ENCODE assay signal across 30 cellular contexts in the genomic region with DNA sequence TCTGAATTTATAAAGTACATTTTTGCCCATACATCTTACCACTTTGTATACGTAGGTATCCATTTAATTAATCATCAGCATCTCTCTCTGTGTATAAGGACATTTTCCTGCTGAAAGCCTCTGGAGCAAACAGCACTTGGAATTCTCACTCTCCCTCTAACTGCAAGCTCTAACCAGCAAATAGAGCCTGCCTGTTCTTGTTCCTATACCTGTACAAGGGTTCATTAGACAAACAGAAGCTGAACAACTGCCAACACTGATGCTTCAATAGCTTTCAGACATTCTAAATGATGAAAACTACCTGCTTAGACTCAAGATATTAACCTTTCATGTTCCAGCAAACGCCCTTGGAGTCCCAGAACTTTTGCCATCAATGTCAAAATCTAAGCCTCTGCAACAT.
"Had no signal": no experiment of that assay in that cellular context is flagged by ENCODE, and none has a peak within 500 bp of the region (broad histone marks: within the 10 kb centered on the region; RNA-seq: fewer than 3 reads in every experiment).

No MANE protein-coding gene starts in this region.

- DNase-seq: activated CD4-positive, alpha-beta T cell treated with anti-CD3 and anti-CD28 coated beads for 36 hours; activated CD4-positive, alpha-beta T cell treated with anti-CD3 and anti-CD28 coated beads, Interleukin-2, amount 50 U/mL, for 4 hours; activated CD4-positive, CD25-positive, alpha-beta regulatory T cell; activated effector memory CD4-positive, alpha-beta T cell treated with anti-CD3 and anti-CD28 coated beads, Interleukin-2, amount 50 U/mL, for 16 hours; activated naive CD4-positive, alpha-beta T cell treated with anti-CD3 and anti-CD28 coated beads for 36 hours; activated naive CD8-positive, alpha-beta T cell treated with anti-CD3 and anti-CD28 coated beads for 36 hours; activated T-cell treated with anti-CD3 and anti-CD28 coated beads for 4 hours; adrenal gland; aorta; body of pancreas; cerebellar nuclear complex; dorsolateral prefrontal cortex; effector memory CD4-positive, alpha-beta T cell; erythroblast; head of caudate nucleus; hippocampal formation; kidney; left colon; naive B cell; nephron progenitor cell; right lobe of liver; stimulated activated CD4-positive, alpha-beta T cell treated with anti-CD3 and anti-CD28 coated beads, Interleukin-12 subunit alpha, Interleukin-12 subunit beta, amount 100 ng/mL, for 4 hours; stimulated activated CD4-positive, alpha-beta T cell treated with anti-CD3 and anti-CD28 coated beads, Interleukin-4, amount 100 ng/mL, for 1 hour; stimulated activated naive CD8-positive, alpha-beta T cell treated with anti-CD3 and anti-CD28 coated beads, Interleukin-15, Interleukin-2, amounts not matched to agents 100 U/mL and 50 U/mL, for 24 hours; trophoblast cell had no signal

- H3K27ac ChIP-seq: adrenal gland, body of pancreas, cardiac muscle cell, coronary artery, dorsolateral prefrontal cortex, gastroesophageal sphincter, neutrophil, right lobe of liver, thoracic aorta had no signal

- H3K4me1 ChIP-seq: adrenal gland, body of pancreas, gastroesophageal sphincter, right lobe of liver had no signal

- H3K27me3 ChIP-seq: adrenal gland, body of pancreas, cardiac muscle cell, dorsolateral prefrontal cortex, gastroesophageal sphincter, neutrophil, right lobe of liver had no signal

- H3K9me3 ChIP-seq: adrenal gland, body of pancreas, gastroesophageal sphincter, neutrophil, right lobe of liver, thoracic aorta had no signal

- H3K4me3 ChIP-seq: adrenal gland, body of pancreas, cardiac muscle cell, coronary artery, dorsolateral prefrontal cortex, gastroesophageal sphincter, right lobe of liver, thoracic aorta had no signal

- H3K36me3 ChIP-seq: adrenal gland, cardiac muscle cell, gastroesophageal sphincter, neutrophil, right lobe of liver, thoracic aorta had no signal
